ENCODE assay signal across 1 cellular context in the genomic region with DNA sequence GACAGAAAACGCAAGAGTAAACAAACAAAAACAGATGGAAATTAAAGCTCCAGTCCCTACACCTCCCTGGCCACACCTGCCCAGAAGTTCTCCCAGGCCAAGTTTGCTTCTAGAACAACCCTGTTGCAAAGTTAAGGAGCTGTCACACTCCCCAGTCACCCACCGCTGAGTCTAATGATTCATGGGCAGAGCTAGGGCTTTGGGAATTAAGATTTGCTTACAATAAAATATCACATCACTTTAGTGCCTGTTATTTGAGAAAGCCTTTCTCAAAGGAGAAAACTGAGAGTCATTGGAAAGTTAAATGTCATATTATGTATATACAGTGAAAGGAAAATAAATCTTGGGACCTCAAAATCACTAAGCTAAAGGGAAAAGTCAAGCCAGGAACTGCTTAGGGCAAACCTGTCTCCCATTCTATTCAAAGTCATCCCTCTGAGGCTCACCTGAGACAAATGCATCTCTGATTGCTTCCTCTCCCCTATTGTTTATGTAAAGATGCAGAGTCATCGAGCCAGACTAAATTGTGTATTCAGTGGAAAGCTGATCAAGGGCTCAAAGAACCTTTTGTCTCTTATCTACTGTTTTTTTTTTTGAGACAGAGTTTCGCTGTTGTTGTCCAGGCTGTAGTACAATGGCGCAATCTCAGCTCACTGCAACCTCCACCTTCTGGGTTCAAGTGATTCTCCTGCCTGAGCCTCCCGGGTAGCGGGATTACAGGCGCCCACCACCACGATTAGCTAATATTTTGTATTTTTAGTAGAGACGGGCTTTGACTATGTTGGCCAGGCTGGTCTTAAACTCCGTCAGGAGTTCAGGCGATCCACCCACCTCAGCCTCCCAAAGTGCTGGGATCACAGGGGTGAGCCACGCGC.
TF ChIP-seq lines count a peak whose summit lies in the region.

No MANE protein-coding gene starts in this region.

TF ChIP-seq in HepG2, 621 proteins besides CTCF, POLR2A, EP300 and RAD21 (continued from another document and continues in another):
- TF ChIP-seq ZNF564 (CRISPR knock-in tag; IDR thresholded peaks at IDR 0.05) = no peak
- TF ChIP-seq AHR (CRISPR knock-in tag; IDR thresholded peaks at IDR 0.05) = no peak
- no peak for TF ChIP-seq NRL (CRISPR knock-in tag; IDR thresholded peaks at IDR 0.05; ENCODE audit: borderline replicate concordance)
- no peak for TF ChIP-seq ZSCAN25 (CRISPR knock-in tag; IDR thresholded peaks at IDR 0.05)
- TF ChIP-seq, protein P1, sequence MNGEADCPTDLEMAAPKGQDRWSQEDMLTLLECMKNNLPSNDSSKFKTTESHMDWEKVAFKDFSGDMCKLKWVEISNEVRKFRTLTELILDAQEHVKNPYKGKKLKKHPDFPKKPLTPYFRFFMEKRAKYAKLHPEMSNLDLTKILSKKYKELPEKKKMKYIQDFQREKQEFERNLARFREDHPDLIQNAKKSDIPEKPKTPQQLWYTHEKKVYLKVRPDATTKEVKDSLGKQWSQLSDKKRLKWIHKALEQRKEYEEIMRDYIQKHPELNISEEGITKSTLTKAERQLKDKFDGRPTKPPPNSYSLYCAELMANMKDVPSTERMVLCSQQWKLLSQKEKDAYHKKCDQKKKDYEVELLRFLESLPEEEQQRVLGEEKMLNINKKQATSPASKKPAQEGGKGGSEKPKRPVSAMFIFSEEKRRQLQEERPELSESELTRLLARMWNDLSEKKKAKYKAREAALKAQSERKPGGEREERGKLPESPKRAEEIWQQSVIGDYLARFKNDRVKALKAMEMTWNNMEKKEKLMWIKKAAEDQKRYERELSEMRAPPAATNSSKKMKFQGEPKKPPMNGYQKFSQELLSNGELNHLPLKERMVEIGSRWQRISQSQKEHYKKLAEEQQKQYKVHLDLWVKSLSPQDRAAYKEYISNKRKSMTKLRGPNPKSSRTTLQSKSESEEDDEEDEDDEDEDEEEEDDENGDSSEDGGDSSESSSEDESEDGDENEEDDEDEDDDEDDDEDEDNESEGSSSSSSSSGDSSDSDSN (CRISPR knock-in tag; IDR thresholded peaks at IDR 0.05) = no peak
- no peak for TF ChIP-seq ZSCAN20 (CRISPR knock-in tag; IDR thresholded peaks at IDR 0.05; ENCODE audit: borderline replicate concordance)
- TF ChIP-seq ZNF230 (CRISPR knock-in tag; IDR thresholded peaks at IDR 0.05) = no peak
- TF ChIP-seq ZNF224 (CRISPR knock-in tag; IDR thresholded peaks at IDR 0.05) = no peak
- TF ChIP-seq, protein P2, sequence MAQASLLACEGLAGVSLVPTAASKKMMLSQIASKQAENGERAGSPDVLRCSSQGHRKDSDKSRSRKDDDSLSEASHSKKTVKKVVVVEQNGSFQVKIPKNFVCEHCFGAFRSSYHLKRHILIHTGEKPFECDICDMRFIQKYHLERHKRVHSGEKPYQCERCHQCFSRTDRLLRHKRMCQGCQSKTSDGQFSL (CRISPR knock-in tag; IDR thresholded peaks at IDR 0.05) = no peak
- TF ChIP-seq ZMYM4 (CRISPR knock-in tag; IDR thresholded peaks at IDR 0.05) = peak; percentile 42; the same call in 1 of the 2 replicates
- no peak for TF ChIP-seq KDM2A (CRISPR knock-in tag; IDR thresholded peaks at IDR 0.05; ENCODE audit: borderline replicate concordance, low read depth)
- TF ChIP-seq ARNT (IDR thresholded peaks at IDR 0.05) = no peak
- TF ChIP-seq, protein P3, sequence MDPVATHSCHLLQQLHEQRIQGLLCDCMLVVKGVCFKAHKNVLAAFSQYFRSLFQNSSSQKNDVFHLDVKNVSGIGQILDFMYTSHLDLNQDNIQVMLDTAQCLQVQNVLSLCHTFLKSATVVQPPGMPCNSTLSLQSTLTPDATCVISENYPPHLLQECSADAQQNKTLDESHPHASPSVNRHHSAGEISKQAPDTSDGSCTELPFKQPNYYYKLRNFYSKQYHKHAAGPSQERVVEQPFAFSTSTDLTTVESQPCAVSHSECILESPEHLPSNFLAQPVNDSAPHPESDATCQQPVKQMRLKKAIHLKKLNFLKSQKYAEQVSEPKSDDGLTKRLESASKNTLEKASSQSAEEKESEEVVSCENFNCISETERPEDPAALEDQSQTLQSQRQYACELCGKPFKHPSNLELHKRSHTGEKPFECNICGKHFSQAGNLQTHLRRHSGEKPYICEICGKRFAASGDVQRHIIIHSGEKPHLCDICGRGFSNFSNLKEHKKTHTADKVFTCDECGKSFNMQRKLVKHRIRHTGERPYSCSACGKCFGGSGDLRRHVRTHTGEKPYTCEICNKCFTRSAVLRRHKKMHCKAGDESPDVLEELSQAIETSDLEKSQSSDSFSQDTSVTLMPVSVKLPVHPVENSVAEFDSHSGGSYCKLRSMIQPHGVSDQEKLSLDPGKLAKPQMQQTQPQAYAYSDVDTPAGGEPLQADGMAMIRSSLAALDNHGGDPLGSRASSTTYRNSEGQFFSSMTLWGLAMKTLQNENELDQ (CRISPR knock-in tag; IDR thresholded peaks at IDR 0.05; ENCODE audit: borderline replicate concordance) = no peak
- TF ChIP-seq MTF2 (CRISPR knock-in tag; IDR thresholded peaks at IDR 0.05; ENCODE audit: borderline replicate concordance) = 0 out of 2 replicates have a peak, but pooled peaks have one; percentile 47
- TF ChIP-seq, protein P4, sequence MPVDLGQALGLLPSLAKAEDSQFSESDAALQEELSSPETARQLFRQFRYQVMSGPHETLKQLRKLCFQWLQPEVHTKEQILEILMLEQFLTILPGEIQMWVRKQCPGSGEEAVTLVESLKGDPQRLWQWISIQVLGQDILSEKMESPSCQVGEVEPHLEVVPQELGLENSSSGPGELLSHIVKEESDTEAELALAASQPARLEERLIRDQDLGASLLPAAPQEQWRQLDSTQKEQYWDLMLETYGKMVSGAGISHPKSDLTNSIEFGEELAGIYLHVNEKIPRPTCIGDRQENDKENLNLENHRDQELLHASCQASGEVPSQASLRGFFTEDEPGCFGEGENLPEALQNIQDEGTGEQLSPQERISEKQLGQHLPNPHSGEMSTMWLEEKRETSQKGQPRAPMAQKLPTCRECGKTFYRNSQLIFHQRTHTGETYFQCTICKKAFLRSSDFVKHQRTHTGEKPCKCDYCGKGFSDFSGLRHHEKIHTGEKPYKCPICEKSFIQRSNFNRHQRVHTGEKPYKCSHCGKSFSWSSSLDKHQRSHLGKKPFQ (CRISPR knock-in tag; IDR thresholded peaks at IDR 0.05; ENCODE audit: insufficient replicate concordance) = peak; percentile 38
- TF ChIP-seq, protein P5, sequence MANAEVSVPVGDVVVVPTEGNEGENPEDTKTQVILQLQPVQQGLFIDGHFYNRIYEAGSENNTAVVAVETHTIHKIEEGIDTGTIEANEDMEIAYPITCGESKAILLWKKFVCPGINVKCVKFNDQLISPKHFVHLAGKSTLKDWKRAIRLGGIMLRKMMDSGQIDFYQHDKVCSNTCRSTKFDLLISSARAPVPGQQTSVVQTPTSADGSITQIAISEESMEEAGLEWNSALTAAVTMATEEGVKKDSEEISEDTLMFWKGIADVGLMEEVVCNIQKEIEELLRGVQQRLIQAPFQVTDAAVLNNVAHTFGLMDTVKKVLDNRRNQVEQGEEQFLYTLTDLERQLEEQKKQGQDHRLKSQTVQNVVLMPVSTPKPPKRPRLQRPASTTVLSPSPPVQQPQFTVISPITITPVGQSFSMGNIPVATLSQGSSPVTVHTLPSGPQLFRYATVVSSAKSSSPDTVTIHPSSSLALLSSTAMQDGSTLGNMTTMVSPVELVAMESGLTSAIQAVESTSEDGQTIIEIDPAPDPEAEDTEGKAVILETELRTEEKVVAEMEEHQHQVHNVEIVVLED (CRISPR knock-in tag; IDR thresholded peaks at IDR 0.05; ENCODE audit: borderline replicate concordance) = 0 out of 2 replicates have a peak, but pooled peaks have one; percentile 25
- TF ChIP-seq ZFAT (CRISPR knock-in tag; conservative IDR thresholded peaks at IDR 0.05) = no peak
- no peak for TF ChIP-seq IRX3 (CRISPR knock-in tag; IDR thresholded peaks at IDR 0.05; ENCODE audit: borderline replicate concordance, low read depth)
- TF ChIP-seq, protein P6, sequence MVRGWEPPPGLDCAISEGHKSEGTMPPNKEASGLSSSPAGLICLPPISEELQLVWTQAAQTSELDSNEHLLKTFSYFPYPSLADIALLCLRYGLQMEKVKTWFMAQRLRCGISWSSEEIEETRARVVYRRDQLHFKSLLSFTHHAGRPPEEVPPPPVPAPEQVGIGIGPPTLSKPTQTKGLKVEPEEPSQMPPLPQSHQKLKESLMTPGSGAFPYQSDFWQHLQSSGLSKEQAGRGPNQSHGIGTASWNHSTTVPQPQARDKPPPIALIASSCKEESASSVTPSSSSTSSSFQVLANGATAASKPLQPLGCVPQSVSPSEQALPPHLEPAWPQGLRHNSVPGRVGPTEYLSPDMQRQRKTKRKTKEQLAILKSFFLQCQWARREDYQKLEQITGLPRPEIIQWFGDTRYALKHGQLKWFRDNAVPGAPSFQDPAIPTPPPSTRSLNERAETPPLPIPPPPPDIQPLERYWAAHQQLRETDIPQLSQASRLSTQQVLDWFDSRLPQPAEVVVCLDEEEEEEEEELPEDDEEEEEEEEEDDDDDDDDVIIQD (CRISPR knock-in tag; IDR thresholded peaks at IDR 0.05; ENCODE audit: low read depth) = no peak
- TF ChIP-seq SRSF9 (IDR thresholded peaks at IDR 0.05; ENCODE audit: borderline replicate concordance, insufficient read depth, low read depth, low read length, poor library complexity, severe bottlenecking) = no peak
- no peak for TF ChIP-seq ZNF589 (CRISPR knock-in tag; conservative IDR thresholded peaks at IDR 0.05)
- 0 out of 2 replicates have a peak, but pooled peaks have one; percentile 29 for TF ChIP-seq ZNF232 (CRISPR knock-in tag; IDR thresholded peaks at IDR 0.05; ENCODE audit: borderline replicate concordance)
- TF ChIP-seq NAIF1 (CRISPR knock-in tag; IDR thresholded peaks at IDR 0.05; ENCODE audit: borderline replicate concordance) = no peak
- no peak for TF ChIP-seq ZNF747 (CRISPR knock-in tag; IDR thresholded peaks at IDR 0.05; ENCODE audit: borderline replicate concordance)
- no peak for TF ChIP-seq HNRNPUL1 (IDR thresholded peaks at IDR 0.05; ENCODE audit: low read depth, low read length)
- no peak for TF ChIP-seq PTBP1 (IDR thresholded peaks at IDR 0.05; ENCODE audit: low read depth, low read length, poor library complexity, severe bottlenecking)
- TF ChIP-seq PAF1 (CRISPR knock-in tag; IDR thresholded peaks at IDR 0.05) = no peak
- 0 out of 2 replicates have a peak, but pooled peaks have one; percentile 70 for TF ChIP-seq KLF6 (CRISPR knock-in tag; IDR thresholded peaks at IDR 0.05)
- TF ChIP-seq FIP1L1 (IDR thresholded peaks at IDR 0.05; ENCODE audit: borderline replicate concordance, insufficient read depth, low read depth, low read length) = no peak
- TF ChIP-seq ZNF496 (CRISPR knock-in tag; IDR thresholded peaks at IDR 0.05; ENCODE audit: insufficient replicate concordance) = no peak
- TF ChIP-seq, protein P7, sequence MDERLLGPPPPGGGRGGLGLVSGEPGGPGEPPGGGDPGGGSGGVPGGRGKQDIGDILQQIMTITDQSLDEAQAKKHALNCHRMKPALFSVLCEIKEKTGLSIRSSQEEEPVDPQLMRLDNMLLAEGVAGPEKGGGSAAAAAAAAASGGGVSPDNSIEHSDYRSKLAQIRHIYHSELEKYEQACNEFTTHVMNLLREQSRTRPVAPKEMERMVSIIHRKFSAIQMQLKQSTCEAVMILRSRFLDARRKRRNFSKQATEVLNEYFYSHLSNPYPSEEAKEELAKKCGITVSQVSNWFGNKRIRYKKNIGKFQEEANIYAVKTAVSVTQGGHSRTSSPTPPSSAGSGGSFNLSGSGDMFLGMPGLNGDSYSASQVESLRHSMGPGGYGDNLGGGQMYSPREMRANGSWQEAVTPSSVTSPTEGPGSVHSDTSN (CRISPR knock-in tag; IDR thresholded peaks at IDR 0.05) = no peak
- no peak for TF ChIP-seq ZNF468 (CRISPR knock-in tag; IDR thresholded peaks at IDR 0.05)
- TF ChIP-seq, protein P8, sequence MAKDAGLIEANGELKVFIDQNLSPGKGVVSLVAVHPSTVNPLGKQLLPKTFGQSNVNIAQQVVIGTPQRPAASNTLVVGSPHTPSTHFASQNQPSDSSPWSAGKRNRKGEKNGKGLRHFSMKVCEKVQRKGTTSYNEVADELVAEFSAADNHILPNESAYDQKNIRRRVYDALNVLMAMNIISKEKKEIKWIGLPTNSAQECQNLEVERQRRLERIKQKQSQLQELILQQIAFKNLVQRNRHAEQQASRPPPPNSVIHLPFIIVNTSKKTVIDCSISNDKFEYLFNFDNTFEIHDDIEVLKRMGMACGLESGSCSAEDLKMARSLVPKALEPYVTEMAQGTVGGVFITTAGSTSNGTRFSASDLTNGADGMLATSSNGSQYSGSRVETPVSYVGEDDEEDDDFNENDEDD (CRISPR knock-in tag; IDR thresholded peaks at IDR 0.05; ENCODE audit: borderline replicate concordance) = no peak
- no peak for TF ChIP-seq ZSCAN9 (CRISPR knock-in tag; IDR thresholded peaks at IDR 0.05; ENCODE audit: borderline replicate concordance)
- TF ChIP-seq PRPF4 (IDR thresholded peaks at IDR 0.05; ENCODE audit: low read depth, low read length, poor library complexity, severe bottlenecking) = no peak
- no peak for TF ChIP-seq ZNF652 (CRISPR knock-in tag; IDR thresholded peaks at IDR 0.05; ENCODE audit: borderline replicate concordance, low read depth)
- TF ChIP-seq ETV6 (CRISPR knock-in tag; conservative IDR thresholded peaks at IDR 0.05) = no peak
- 0 out of 2 replicates have a peak, but pooled peaks have one; percentile 25 for TF ChIP-seq ZNF292 (CRISPR knock-in tag; IDR thresholded peaks at IDR 0.05; ENCODE audit: borderline replicate concordance, low read depth)
- no peak for TF ChIP-seq DNMT3B (CRISPR knock-in tag; conservative IDR thresholded peaks at IDR 0.05)
- no peak; the same call in 1 of the 2 replicates for TF ChIP-seq RXRA (CRISPR knock-in tag; IDR thresholded peaks at IDR 0.05)
- TF ChIP-seq NFATC3 (CRISPR knock-in tag; IDR thresholded peaks at IDR 0.05) = no peak
- TF ChIP-seq SETDB1 (CRISPR knock-in tag; IDR thresholded peaks at IDR 0.05; ENCODE audit: borderline replicate concordance) = no peak
- TF ChIP-seq, protein P9, sequence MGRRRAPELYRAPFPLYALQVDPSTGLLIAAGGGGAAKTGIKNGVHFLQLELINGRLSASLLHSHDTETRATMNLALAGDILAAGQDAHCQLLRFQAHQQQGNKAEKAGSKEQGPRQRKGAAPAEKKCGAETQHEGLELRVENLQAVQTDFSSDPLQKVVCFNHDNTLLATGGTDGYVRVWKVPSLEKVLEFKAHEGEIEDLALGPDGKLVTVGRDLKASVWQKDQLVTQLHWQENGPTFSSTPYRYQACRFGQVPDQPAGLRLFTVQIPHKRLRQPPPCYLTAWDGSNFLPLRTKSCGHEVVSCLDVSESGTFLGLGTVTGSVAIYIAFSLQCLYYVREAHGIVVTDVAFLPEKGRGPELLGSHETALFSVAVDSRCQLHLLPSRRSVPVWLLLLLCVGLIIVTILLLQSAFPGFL (CRISPR knock-in tag; IDR thresholded peaks at IDR 0.05) = no peak
- TF ChIP-seq NKX3-1 (CRISPR knock-in tag; IDR thresholded peaks at IDR 0.05) = no peak
- TF ChIP-seq, protein P10, sequence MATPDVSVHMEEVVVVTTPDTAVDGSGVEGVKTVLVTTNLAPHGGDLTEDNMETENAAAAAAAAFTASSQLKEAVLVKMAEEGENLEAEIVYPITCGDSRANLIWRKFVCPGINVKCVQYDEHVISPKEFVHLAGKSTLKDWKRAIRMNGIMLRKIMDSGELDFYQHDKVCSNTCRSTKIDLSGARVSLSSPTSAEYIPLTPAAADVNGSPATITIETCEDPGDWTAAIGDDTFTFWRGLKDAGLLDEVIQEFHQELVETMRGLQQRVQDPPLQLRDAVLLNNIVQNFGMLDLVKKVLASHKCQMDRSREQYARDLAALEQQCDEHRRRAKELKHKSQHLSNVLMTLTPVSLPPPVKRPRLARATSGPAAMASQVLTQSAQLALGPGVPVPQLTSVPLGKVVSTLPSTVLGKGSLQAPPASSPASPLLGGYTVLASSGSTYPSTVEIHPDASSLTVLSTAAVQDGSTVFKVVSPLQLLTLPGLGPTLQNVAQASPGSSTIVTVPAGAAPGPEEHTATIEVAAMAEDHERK (CRISPR knock-in tag; IDR thresholded peaks at IDR 0.05; ENCODE audit: low read depth) = no peak
